Comparison of ENCODE assay signal across 26 cellular contexts in the genomic region with DNA sequence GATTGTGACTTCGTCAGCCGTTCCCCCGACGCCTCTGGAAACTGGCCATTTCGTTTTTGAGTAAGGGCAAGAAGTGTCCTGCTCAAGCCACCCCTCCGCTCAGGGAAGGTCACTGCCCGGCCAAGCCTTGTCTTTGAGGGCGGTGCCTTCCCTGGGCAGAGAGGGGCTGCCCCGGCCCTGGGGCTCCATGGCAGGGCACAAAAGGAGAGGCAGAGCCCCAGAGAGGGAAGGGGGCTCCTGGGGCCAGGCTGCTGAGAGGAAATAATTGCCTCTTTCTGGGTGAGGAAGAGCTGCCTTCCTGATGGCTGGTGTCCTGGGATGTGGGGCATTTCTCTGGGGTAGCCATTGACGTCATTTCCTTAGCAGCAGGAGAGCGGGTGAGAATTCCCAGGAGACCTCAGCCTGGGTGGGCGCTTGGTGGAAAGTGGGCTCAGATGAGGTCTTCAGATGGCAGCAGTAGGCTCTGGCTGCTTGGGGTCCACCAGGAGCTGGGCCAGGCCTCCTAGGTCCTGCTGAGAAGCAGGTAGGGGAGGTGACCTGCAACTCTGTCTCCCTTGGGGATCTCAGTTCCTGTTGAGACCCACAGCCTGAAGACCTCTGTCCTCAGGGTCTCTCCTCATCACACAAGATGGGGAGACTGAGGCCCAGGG. TPM values are rescaled to one million over a fixed set of nuclear protein-coding genes. Genes with fewer than 3 reads are reported as not detected.
"Had no signal": no experiment of that assay in that cellular context is flagged by ENCODE, and none has a peak within 500 bp of the region (broad histone marks: within the 10 kb centered on the region; RNA-seq: fewer than 3 reads in every experiment).

No MANE protein-coding gene starts in this region.

- H3K27ac Mint-ChIP-seq: activated CD4-positive, alpha-beta memory T cell treated with anti-CD3 and anti-CD28 coated beads, Interleukin-2, amount 10 ng/mL, durations not matched to agents 7 days and 5 days; activated CD4-positive, alpha-beta T cell treated with anti-CD3 and anti-CD28 coated beads for 36 hours; activated naive CD4-positive, alpha-beta T cell treated with anti-CD3 and anti-CD28 coated beads, Interleukin-2, amount 10 ng/mL, durations not matched to agents 7 days and 5 days; activated naive CD8-positive, alpha-beta T cell treated with anti-CD3 and anti-CD28 coated beads, Interleukin-2, amount 10 ng/mL, durations not matched to agents 7 days and 5 days; activated T-cell treated with anti-CD3 and anti-CD28 coated beads, Interleukin-2, amount 50 U/mL, for 72 hours; activated T-helper 2 cell treated with anti-CD3 and anti-CD28 coated beads, Interferon-gamma antibody, Interleukin-2, Interleukin-4, amounts not matched to agents 10 μg/mL and 5 μg/mL and 100 μg/mL, durations not matched to agents 14 hours and 24 hours and 36 hours had no signal

- DNase-seq: activated CD4-positive, alpha-beta memory T cell treated with anti-CD3 and anti-CD28 coated beads, Interleukin-2, amount 10 ng/mL, durations not matched to agents 7 days and 5 days; activated CD4-positive, alpha-beta T cell treated with anti-CD3 and anti-CD28 coated beads for 36 hours; activated CD4-positive, alpha-beta T cell treated with anti-CD3 and anti-CD28 coated beads, Interleukin-2, amount 50 U/mL, for 1 hour; activated CD8-positive, alpha-beta memory T cell treated with anti-CD3 and anti-CD28 coated beads, Interleukin-2, amount 50 U/mL, for 4 hours; activated gamma-delta T cell treated with Interleukin-2 at 50 U/mL for 16 hours; activated naive CD4-positive, alpha-beta T cell treated with anti-CD3 and anti-CD28 coated beads, Interleukin-2, amount 10 ng/mL, durations not matched to agents 7 days and 5 days; activated naive CD8-positive, alpha-beta T cell treated with anti-CD3 and anti-CD28 coated beads, Interleukin-2, amount 10 ng/mL, durations not matched to agents 7 days and 5 days; activated T-cell treated with anti-CD3 and anti-CD28 coated beads, Interleukin-2, amount 50 U/mL, for 72 hours; anterior cingulate cortex; caudate nucleus; NCI-H1092 treated with DMSO at 0.1 percent for 48 hours; NCI-H1436; NCI-H1694 treated with DMSO at 0.1 percent for 48 hours; NCI-H2081; NCI-H446; NCI-H524; SJCRH30; SK-N-SH; T-helper 1 cell had no signal

- H3K4me1 ChIP-seq: adrenal gland had no signal

- H3K27me3 ChIP-seq: adrenal gland had no signal

- H3K27ac ChIP-seq: KMS-11, SJCRH30, VCaP had no signal

- H3K9me2 ChIP-seq: SK-N-SH had no signal

- H3K9me3 Mint-ChIP-seq: activated CD4-positive, alpha-beta memory T cell treated with anti-CD3 and anti-CD28 coated beads, Interleukin-2, amount 10 ng/mL, durations not matched to agents 7 days and 5 days; activated naive CD4-positive, alpha-beta T cell treated with anti-CD3 and anti-CD28 coated beads, Interleukin-2, amount 10 ng/mL, durations not matched to agents 7 days and 5 days; activated naive CD8-positive, alpha-beta T cell treated with anti-CD3 and anti-CD28 coated beads, Interleukin-2, amount 10 ng/mL, durations not matched to agents 7 days and 5 days; activated T-cell treated with anti-CD3 and anti-CD28 coated beads, Interleukin-2, amount 50 U/mL, for 72 hours; activated T-helper 2 cell treated with anti-CD3 and anti-CD28 coated beads, Interferon-gamma antibody, Interleukin-2, Interleukin-4, amounts not matched to agents 10 μg/mL and 5 μg/mL and 100 μg/mL, durations not matched to agents 14 hours and 24 hours and 36 hours had no signal

- H3K9me3 ChIP-seq: adrenal gland, SJCRH30, SK-N-SH had no signal

- H3K4me3 ChIP-seq: adrenal gland, SJCRH30 had no signal

- H3K9ac ChIP-seq: KMS-11, SK-N-SH had no signal

- H3K4me1 Mint-ChIP-seq: activated CD4-positive, alpha-beta memory T cell treated with anti-CD3 and anti-CD28 coated beads, Interleukin-2, amount 10 ng/mL, durations not matched to agents 7 days and 5 days had no signal

- H3K4me3 Mint-ChIP-seq: activated CD4-positive, alpha-beta memory T cell treated with anti-CD3 and anti-CD28 coated beads, Interleukin-2, amount 10 ng/mL, durations not matched to agents 7 days and 5 days; activated CD4-positive, alpha-beta T cell treated with anti-CD3 and anti-CD28 coated beads for 36 hours; activated naive CD4-positive, alpha-beta T cell treated with anti-CD3 and anti-CD28 coated beads, Interleukin-2, amount 10 ng/mL, durations not matched to agents 7 days and 5 days; activated naive CD8-positive, alpha-beta T cell treated with anti-CD3 and anti-CD28 coated beads, Interleukin-2, amount 10 ng/mL, durations not matched to agents 7 days and 5 days had no signal

- H3K36me3 Mint-ChIP-seq: activated naive CD4-positive, alpha-beta T cell treated with anti-CD3 and anti-CD28 coated beads, Interleukin-2, amount 10 ng/mL, durations not matched to agents 7 days and 5 days; activated naive CD8-positive, alpha-beta T cell treated with anti-CD3 and anti-CD28 coated beads, Interleukin-2, amount 10 ng/mL, durations not matched to agents 7 days and 5 days had no signal

- H3K4me2 ChIP-seq: KMS-11, SK-N-SH had no signal

- ATAC-seq: activated CD4-positive, alpha-beta T cell treated with anti-CD3 and anti-CD28 coated beads for 36 hours; activated T-cell treated with anti-CD3 and anti-CD28 coated beads, Interleukin-2, amount 50 U/mL, for 72 hours had no signal

- H3K36me3 ChIP-seq: adrenal gland, SJCRH30 had no signal

RNA-seq across cellular contexts. Expression of a gene that starts 31.6 kb away (rescaled TPM):
- total RNA-seq: activated CD4-positive, alpha-beta memory T cell treated with anti-CD3 and anti-CD28 coated beads, Interleukin-2, amount 10 ng/mL, durations not matched to agents 7 days and 5 days; activated CD4-positive, alpha-beta T cell treated with anti-CD3 and anti-CD28 coated beads for 36 hours; activated naive CD8-positive, alpha-beta T cell treated with anti-CD3 and anti-CD28 coated beads, Interleukin-2, amount 10 ng/mL, durations not matched to agents 7 days and 5 days; activated T-cell treated with anti-CD3 and anti-CD28 coated beads, Interleukin-2, amount 50 U/mL, for 72 hours; activated T-helper 2 cell treated with anti-CD3 and anti-CD28 coated beads, Interferon-gamma antibody, Interleukin-2, Interleukin-4, amounts not matched to agents 10 μg/mL and 5 μg/mL and 100 μg/mL, durations not matched to agents 14 hours and 24 hours and 36 hours; MCF 10A; T-helper 2 cell treated with Interferon-gamma antibody and Interleukin-4, amounts not matched to agents 100 ng/mL and 5 ng/mL, for 36 hours had no signal

RNA-seq across cellular contexts. Expression of a gene that starts 43.1 kb away (rescaled TPM):
- total RNA-seq: activated CD4-positive, alpha-beta memory T cell treated with anti-CD3 and anti-CD28 coated beads, Interleukin-2, amount 10 ng/mL, durations not matched to agents 7 days and 5 days; activated T-helper 2 cell treated with anti-CD3 and anti-CD28 coated beads, Interferon-gamma antibody, Interleukin-2, Interleukin-4, amounts not matched to agents 10 μg/mL and 5 μg/mL and 100 μg/mL, durations not matched to agents 14 hours and 24 hours and 36 hours; MCF 10A; T-helper 2 cell treated with Interferon-gamma antibody and Interleukin-4, amounts not matched to agents 100 ng/mL and 5 ng/mL, for 36 hours had no signal

RNA-seq across cellular contexts. Expression of a gene that starts 52.8 kb away (rescaled TPM):
- total RNA-seq: activated CD4-positive, alpha-beta memory T cell treated with anti-CD3 and anti-CD28 coated beads, Interleukin-2, amount 10 ng/mL, durations not matched to agents 7 days and 5 days; activated CD4-positive, alpha-beta T cell treated with anti-CD3 and anti-CD28 coated beads for 36 hours; activated naive CD8-positive, alpha-beta T cell treated with anti-CD3 and anti-CD28 coated beads, Interleukin-2, amount 10 ng/mL, durations not matched to agents 7 days and 5 days; activated T-cell treated with anti-CD3 and anti-CD28 coated beads, Interleukin-2, amount 50 U/mL, for 72 hours; activated T-helper 2 cell treated with anti-CD3 and anti-CD28 coated beads, Interferon-gamma antibody, Interleukin-2, Interleukin-4, amounts not matched to agents 10 μg/mL and 5 μg/mL and 100 μg/mL, durations not matched to agents 14 hours and 24 hours and 36 hours; adrenal gland; MCF 10A; RPMI7951; T-helper 2 cell treated with Interferon-gamma antibody and Interleukin-4, amounts not matched to agents 100 ng/mL and 5 ng/mL, for 36 hours had no signal
- polyA plus RNA-seq: adrenal gland, SK-N-SH had no signal

RNA-seq across cellular contexts. Expression of a gene that starts 58.6 kb away (rescaled TPM):
- total RNA-seq: activated CD4-positive, alpha-beta memory T cell treated with anti-CD3 and anti-CD28 coated beads, Interleukin-2, amount 10 ng/mL, durations not matched to agents 7 days and 5 days; activated CD4-positive, alpha-beta T cell treated with anti-CD3 and anti-CD28 coated beads for 36 hours; activated naive CD8-positive, alpha-beta T cell treated with anti-CD3 and anti-CD28 coated beads, Interleukin-2, amount 10 ng/mL, durations not matched to agents 7 days and 5 days; activated T-cell treated with anti-CD3 and anti-CD28 coated beads, Interleukin-2, amount 50 U/mL, for 72 hours; activated T-helper 2 cell treated with anti-CD3 and anti-CD28 coated beads, Interferon-gamma antibody, Interleukin-2, Interleukin-4, amounts not matched to agents 10 μg/mL and 5 μg/mL and 100 μg/mL, durations not matched to agents 14 hours and 24 hours and 36 hours; MCF 10A; RPMI7951; T-helper 2 cell treated with Interferon-gamma antibody and Interleukin-4, amounts not matched to agents 100 ng/mL and 5 ng/mL, for 36 hours had no signal
